8 cellular contexts compared by ENCODE assay signal in genomic region chr15:81922143-81922542, GRCh38.
"Had no signal": no experiment of that assay in that cellular context is flagged by ENCODE, and none has a peak within 500 bp of the region (broad histone marks: within the 10 kb centered on the region; RNA-seq: fewer than 3 reads in every experiment).

No MANE protein-coding gene starts in this region.

- H3K4me3 Mint-ChIP-seq: IgD-negative memory B cell had no signal

- DNase-seq: IMR-90, KBM-7, KG1 had no signal

- H3K27ac Mint-ChIP-seq: IgD-negative memory B cell had no signal

- ATAC-seq: HepG2 had no signal

- H3K9ac ChIP-seq: KMS-11 had no signal

- H3K27ac ChIP-seq: HL-60, KMS-11 had no signal

- FAIRE-seq: HepG2, HTR-8/SVneo had no signal

- H3K4me2 ChIP-seq: KMS-11 had no signal
